8 cellular contexts compared by ENCODE assay signal in the genomic region with DNA sequence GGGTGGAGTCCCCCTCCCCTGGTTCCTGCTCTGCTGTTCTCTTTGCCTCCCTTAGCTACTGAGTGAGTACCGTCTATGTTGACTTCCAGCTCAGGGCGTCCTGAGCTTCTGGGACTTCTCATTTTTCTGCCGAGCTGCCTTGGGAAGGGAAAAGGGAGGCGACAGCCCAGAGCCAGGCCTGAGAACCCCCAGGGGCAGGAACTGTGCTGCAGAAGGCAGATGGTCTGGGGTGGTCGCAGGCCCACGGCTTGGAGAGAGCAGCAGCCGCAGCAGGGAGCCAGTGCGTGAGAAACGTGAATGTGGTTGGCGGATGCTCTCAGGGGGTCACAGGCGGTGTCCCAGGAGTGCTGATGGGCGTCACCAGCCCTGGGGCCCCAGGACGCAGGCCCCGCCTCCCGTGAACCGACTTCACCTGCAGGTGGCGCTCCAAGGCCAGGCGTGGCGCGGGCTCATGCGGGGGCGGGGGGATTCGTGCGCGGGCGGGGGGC. TPM values are rescaled to one million over a fixed set of nuclear protein-coding genes. Genes with fewer than 3 reads are reported as not detected.
A peak's percentile ranks its signal among the peaks of the same experiment; 100 is the strongest.
DNase-seq lines count a peak whose midpoint lies in the region; ATAC-seq and TF ChIP-seq lines count a peak whose summit lies in the region.

No MANE protein-coding gene starts in this region.

- ATAC-seq in left colon (peak; percentile 68), HG02588 (IDR thresholded peaks at IDR 0.05; ENCODE audit: unreplicated experiment) (no peak)

- no peaks in the 10 kb centered on the region for H3K36me3 Mint-ChIP-seq in brain

- peak overlapping the region in 4 of 5 experiments; percentile 58 to 95 (median 84) for H3K27ac Mint-ChIP-seq in brain

- intact Hi-C loops in left colon (cut with DNase I, micrococcal nuclease): no loop called here

- H3K27me3 Mint-ChIP-seq in brain: peaks cover 3% of the 10 kb centered on the region

- peaks cover 7% of the 10 kb centered on the region for H3K4me1 Mint-ChIP-seq in brain

- H3K4me3 Mint-ChIP-seq in brain: peak overlapping the region; percentile 37 to 67 (median 61)

- DNase-seq in NCI-H345 (lab: John Stamatoyannopoulos, UW) (peak; percentile 52), NCI-H345 treated with DMSO at 0.1 percent for 48 hours (lab: John Stamatoyannopoulos, UW; ENCODE audit: unreplicated experiment) (no peak), KBM-7 (peak; percentile 84), UCSD-AML1 (lab: John Stamatoyannopoulos, UW; ENCODE audit: unreplicated experiment) (peak; percentile 83), left colon (peak; percentile 44 to 87)
- DNase-seq in stimulated activated CD4-positive, alpha-beta T cell treated with anti-CD3 and anti-CD28 coated beads, TNF-alpha, amount 100 ng/mL, for 4 hours (ENCODE audit: low read depth in 3 of 3): peak; percentile 41 to 60 (median 50)

- TF ChIP-seq CTCF in brain (conservative IDR thresholded peaks at IDR 0.05): peak; percentile 63 to 71

- in situ Hi-C loops in KBM-7 (cut with MboI; ENCODE audit: low pct_unique_long_range_greater_than_20kb, low sequenced_read_pairs): loop anchor here (10.0 kb wide), 1 partner anchor 67 kb away; no protein-coding TSS in a partner anchor

- H3K9me3 Mint-ChIP-seq in brain: peaks cover 0 to 13% (median 0%) of the 10 kb centered on the region in 5 experiments

RNA-seq across cellular contexts. Expression of a gene that starts 9.2 kb away (rescaled TPM):
- polyA plus RNA-seq in brain (ENCODE audit: insufficient read depth, low read depth, low replicate concordance): 16.0 TPM
- total RNA-seq in left colon: 10 to 100 TPM; 51.9 to 55.3 TPM

RNA-seq across cellular contexts. Expression of a gene that starts 55.8 kb away (rescaled TPM):
- polyA plus RNA-seq in brain (ENCODE audit: insufficient read depth, low read depth, low replicate concordance): 16.2 TPM
- 1 to 10 TPM; 6.5 to 9.2 TPM for total RNA-seq in left colon
